8 cellular contexts compared by ENCODE assay signal in genomic region chr6:149749594-149750135, GRCh38. TPM values are rescaled to one million over a fixed set of nuclear protein-coding genes. Genes with fewer than 3 reads are reported as not detected.
A peak's percentile ranks its signal among the peaks of the same experiment; 100 is the strongest.
DNase-seq lines count a peak whose midpoint lies in the region; ATAC-seq, FAIRE-seq and TF ChIP-seq lines count a peak whose summit lies in the region.

TSS of gene PCMT1 (plus strand) at chr6:149749741. CDS start at chr6:149749902, 161 bp downstream.

- H3K27me3 Mint-ChIP-seq in activated T-helper 1 cell treated with anti-CD3 and anti-CD28 coated beads, Interleukin-12 subunit alpha, Interleukin-12 subunit beta, Interleukin-2, Interleukin-4 antibody, amounts not matched to agents 30 ng/mL and 10 ng/mL and 1 ng/mL, durations not matched to agents 14 hours and 24 hours and 36 hours (ENCODE audit: insufficient read depth): no peaks in the 10 kb centered on the region
- H3K27me3 Mint-ChIP-seq in naive thymus-derived CD4-positive, alpha-beta T cell: no peaks in the 10 kb centered on the region
- H3K27me3 Mint-ChIP-seq in stimulated activated naive B cell treated with anti-CD40 and anti-IgM and Interleukin-4, amounts not matched to agents 10 μg/mL and 1 μg/mL and 100 μg/mL, for 72 hours: no peaks in the 10 kb centered on the region

- H3K9me3 Mint-ChIP-seq in activated T-helper 1 cell treated with anti-CD3 and anti-CD28 coated beads, Interleukin-12 subunit alpha, Interleukin-12 subunit beta, Interleukin-2, Interleukin-4 antibody, amounts not matched to agents 30 ng/mL and 10 ng/mL and 1 ng/mL, durations not matched to agents 14 hours and 24 hours and 36 hours: no peaks in the 10 kb centered on the region
- peaks cover 0 to 4% (median 0%) of the 10 kb centered on the region in 11 donors for H3K9me3 Mint-ChIP-seq in naive thymus-derived CD4-positive, alpha-beta T cell
- H3K9me3 Mint-ChIP-seq in stimulated activated naive B cell treated with anti-CD40 and anti-IgM and Interleukin-4, amounts not matched to agents 10 μg/mL and 1 μg/mL and 100 μg/mL, for 72 hours: no peaks in the 10 kb centered on the region

- peaks cover 22% of the 10 kb centered on the region for H4K20me1 ChIP-seq in DND-41 (ENCODE audit: insufficient read depth, low read length)
- H4K20me1 ChIP-seq in KMS-11 (ENCODE audit: insufficient read depth): peaks cover 5% of the 10 kb centered on the region; the same call in 1 of the 2 replicates

- H3K9ac ChIP-seq in DND-41 (ENCODE audit: low read depth, low read length) (peak within 1 kb of the TSS; percentile 96), KMS-11 (peak within 1 kb of the TSS; percentile 63)

- peak within 1 kb of the TSS; percentile 90 for H2AFZ ChIP-seq in DND-41 (ENCODE audit: low read depth, low read length)
- H2AFZ ChIP-seq in KMS-11 (ENCODE audit: low read depth): peak within 1 kb of the TSS; percentile 91

- peak within 1 kb of the TSS; percentile 86 for H3K4me2 ChIP-seq in DND-41 (ENCODE audit: insufficient read depth, low read length)
- H3K4me2 ChIP-seq in KMS-11: peak within 1 kb of the TSS; percentile 82

- peak; percentile 75 for ATAC-seq in DND-41 (ENCODE audit: insufficient read depth, low read depth)
- ATAC-seq in GM21786 (IDR thresholded peaks at IDR 0.05; ENCODE audit: unreplicated experiment): peak; percentile 83
- ATAC-seq in naive thymus-derived CD4-positive, alpha-beta T cell: peak; percentile 94
- peak; percentile 87 to 90 for ATAC-seq in stimulated activated naive B cell treated with anti-CD40 and anti-IgM and Interleukin-4, amounts not matched to agents 10 μg/mL and 1 μg/mL and 100 μg/mL, for 72 hours (replicated peaks)

- H3K4me3 ChIP-seq in DND-41 (ENCODE audit: low read depth in 1 of 2, low read length in 2 of 2) (peak within 1 kb of the TSS; percentile 83 to 98), KMS-11 (IDR thresholded peaks at IDR 0.05; ENCODE audit: insufficient read depth, low read depth, low read length) (no peak within 1 kb of the TSS)
- H3K4me3 ChIP-seq in naive thymus-derived CD4-positive, alpha-beta T cell (ENCODE audit: low read length): peak within 1 kb of the TSS; percentile 94

- H3K4me3 Mint-ChIP-seq in activated T-helper 1 cell treated with anti-CD3 and anti-CD28 coated beads, Interleukin-12 subunit alpha, Interleukin-12 subunit beta, Interleukin-2, Interleukin-4 antibody, amounts not matched to agents 30 ng/mL and 10 ng/mL and 1 ng/mL, durations not matched to agents 14 hours and 24 hours and 36 hours: peak within 1 kb of the TSS; percentile 87
- peak within 1 kb of the TSS; percentile 74 to 93 (median 86) for H3K4me3 Mint-ChIP-seq in naive thymus-derived CD4-positive, alpha-beta T cell
- peak within 1 kb of the TSS; percentile 89 to 92 for H3K4me3 Mint-ChIP-seq in stimulated activated naive B cell treated with anti-CD40 and anti-IgM and Interleukin-4, amounts not matched to agents 10 μg/mL and 1 μg/mL and 100 μg/mL, for 72 hours

- TF ChIP-seq CTCF in DND-41 (IDR thresholded peaks at IDR 0.05; ENCODE audit: borderline replicate concordance, extremely low read depth, low read length, poor library complexity, severe bottlenecking) (no peak), KMS-11 (conservative IDR thresholded peaks at IDR 0.05; ENCODE audit: low read depth, low read length) (no peak)

- H3K27ac Mint-ChIP-seq in activated T-helper 1 cell treated with anti-CD3 and anti-CD28 coated beads, Interleukin-12 subunit alpha, Interleukin-12 subunit beta, Interleukin-2, Interleukin-4 antibody, amounts not matched to agents 30 ng/mL and 10 ng/mL and 1 ng/mL, durations not matched to agents 14 hours and 24 hours and 36 hours: peak within 1 kb of the TSS; percentile 87
- H3K27ac Mint-ChIP-seq in naive thymus-derived CD4-positive, alpha-beta T cell: peak within 1 kb of the TSS; percentile 55 to 90 (median 81)
- peak within 1 kb of the TSS; percentile 93 for H3K27ac Mint-ChIP-seq in stimulated activated naive B cell treated with anti-CD40 and anti-IgM and Interleukin-4, amounts not matched to agents 10 μg/mL and 1 μg/mL and 100 μg/mL, for 72 hours

- POLR2A ChIA-PET in naive thymus-derived CD4-positive, alpha-beta T cell (lab: Charles Lee): interaction anchor here (0.6 to 7.5 kb wide), 5 partner anchors 15 to 266 kb away, joined by 3 to 67 read pairs (median 3); partner anchors contain the start of genes LATS1 and PPIL4

- H3K36me3 ChIP-seq in DND-41 (ENCODE audit: insufficient read depth, low read length): peaks cover 8% of the 10 kb centered on the region
- H3K36me3 ChIP-seq in KMS-11 (ENCODE audit: insufficient read depth): no peaks in the 10 kb centered on the region
- H3K36me3 ChIP-seq in naive thymus-derived CD4-positive, alpha-beta T cell (ENCODE audit: control insufficient read depth in 2 of 3, insufficient read depth in 3 of 3, low read length in 3 of 3): peaks cover 0 to 4% (median 0%) of the 10 kb centered on the region in 3 experiments

- H3K27ac ChIP-seq in DND-41 (ENCODE audit: low read length) (peak within 1 kb of the TSS; percentile 91), KMS-11 (peak within 1 kb of the TSS; percentile 50)
- H3K27ac ChIP-seq in naive thymus-derived CD4-positive, alpha-beta T cell (ENCODE audit: low read depth, low read length): peak within 1 kb of the TSS; percentile 88

- H3K4me1 ChIP-seq in DND-41 (ENCODE audit: insufficient read depth, low read length) (peaks cover 57% of the 10 kb centered on the region), KMS-11 (ENCODE audit: low read depth, poor library complexity, severe bottlenecking) (peaks cover 29% of the 10 kb centered on the region)
- peaks cover 22 to 26% of the 10 kb centered on the region in 2 donors for H3K4me1 ChIP-seq in naive thymus-derived CD4-positive, alpha-beta T cell (ENCODE audit: control insufficient read depth in 2 of 2, insufficient read depth in 2 of 2, low read length in 2 of 2)

- FAIRE-seq in RCC 7860 (lab: Jason Lieb, UNC): no peak

- CTCF ChIA-PET in naive thymus-derived CD4-positive, alpha-beta T cell (lab: Charles Lee): no interaction called here

- peaks cover 73% of the 10 kb centered on the region for H3K79me2 ChIP-seq in DND-41 (ENCODE audit: insufficient read depth, low read length)
- peaks cover 64% of the 10 kb centered on the region for H3K79me2 ChIP-seq in KMS-11 (ENCODE audit: insufficient read depth, low read depth)

- intact Hi-C loops in activated T-helper 1 cell treated with anti-CD3 and anti-CD28 coated beads, Interleukin-12 subunit alpha, Interleukin-12 subunit beta, Interleukin-2, Interleukin-4 antibody, amounts not matched to agents 30 ng/mL and 10 ng/mL and 1 ng/mL, durations not matched to agents 14 hours and 24 hours and 36 hours (cut with micrococcal nuclease): loop anchor here (1.0 to 5.0 kb wide), 5 partner anchors 101 to 1703 kb away; partner anchors contain the start of genes GINM1, KATNA1, PPIL4 and RMND1
- intact Hi-C loops in naive thymus-derived CD4-positive, alpha-beta T cell (cut with micrococcal nuclease): loop anchor here (1.0 to 5.0 kb wide), 7 partner anchors 183 to 1703 kb away; partner anchors contain the start of genes GINM1 (in 1 of the 2), MTHFD1L (in 1 of the 2), PPIL4 (in 1 of the 2) and RMND1 (in 1 of the 2)

- DNase-seq in DND-41: peak; percentile 90
- peak; percentile 81 for DNase-seq in RCC 7860 (ENCODE audit: low spot score)
- peak; percentile 93 for DNase-seq in activated T-helper 1 cell treated with anti-CD3 and anti-CD28 coated beads, Interleukin-12 subunit alpha, Interleukin-12 subunit beta, Interleukin-2, Interleukin-4 antibody, amounts not matched to agents 30 ng/mL and 10 ng/mL and 1 ng/mL, durations not matched to agents 14 hours and 24 hours and 36 hours (ENCODE audit: low spot score)
- DNase-seq in fibroblast of gingiva (ENCODE audit: low read depth): peak; percentile 94
- DNase-seq in naive thymus-derived CD4-positive, alpha-beta T cell: peak; percentile 84 to 98 (median 92)
- peak; percentile 94 for DNase-seq in stimulated activated naive B cell treated with anti-CD40 and anti-IgM and Interleukin-4, amounts not matched to agents 10 μg/mL and 1 μg/mL and 100 μg/mL, for 72 hours

- H3K27me3 ChIP-seq in DND-41 (ENCODE audit: insufficient read depth, low read length, poor library complexity) (no peaks in the 10 kb centered on the region), KMS-11 (ENCODE audit: insufficient read depth, low read depth) (no peaks in the 10 kb centered on the region)
- no peaks in the 10 kb centered on the region for H3K27me3 ChIP-seq in naive thymus-derived CD4-positive, alpha-beta T cell (ENCODE audit: control insufficient read depth in 2 of 2, insufficient read depth in 2 of 2, low read length in 2 of 2)

- no peaks in the 10 kb centered on the region for H3K9me3 ChIP-seq in DND-41 (ENCODE audit: insufficient read depth, low read length, severe bottlenecking)
- H3K9me3 ChIP-seq in naive thymus-derived CD4-positive, alpha-beta T cell (ENCODE audit: control insufficient read depth in 2 of 3, low read length in 3 of 3): no peaks in the 10 kb centered on the region

- H3K4me1 Mint-ChIP-seq in activated T-helper 1 cell treated with anti-CD3 and anti-CD28 coated beads, Interleukin-12 subunit alpha, Interleukin-12 subunit beta, Interleukin-2, Interleukin-4 antibody, amounts not matched to agents 30 ng/mL and 10 ng/mL and 1 ng/mL, durations not matched to agents 14 hours and 24 hours and 36 hours (ENCODE audit: low read depth): peaks cover 31% of the 10 kb centered on the region
- H3K4me1 Mint-ChIP-seq in naive thymus-derived CD4-positive, alpha-beta T cell: peaks cover 20 to 52% (median 43%) of the 10 kb centered on the region in 7 donors
- H3K4me1 Mint-ChIP-seq in stimulated activated naive B cell treated with anti-CD40 and anti-IgM and Interleukin-4, amounts not matched to agents 10 μg/mL and 1 μg/mL and 100 μg/mL, for 72 hours: peaks cover 6 to 36% of the 10 kb centered on the region in 2 donors

- H3K36me3 Mint-ChIP-seq in activated T-helper 1 cell treated with anti-CD3 and anti-CD28 coated beads, Interleukin-12 subunit alpha, Interleukin-12 subunit beta, Interleukin-2, Interleukin-4 antibody, amounts not matched to agents 30 ng/mL and 10 ng/mL and 1 ng/mL, durations not matched to agents 14 hours and 24 hours and 36 hours (ENCODE audit: low read depth): peaks cover 3% of the 10 kb centered on the region
- peaks cover 0 to 7% (median 0%) of the 10 kb centered on the region in 5 donors for H3K36me3 Mint-ChIP-seq in naive thymus-derived CD4-positive, alpha-beta T cell
- peaks cover 3 to 4% of the 10 kb centered on the region in 2 donors for H3K36me3 Mint-ChIP-seq in stimulated activated naive B cell treated with anti-CD40 and anti-IgM and Interleukin-4, amounts not matched to agents 10 μg/mL and 1 μg/mL and 100 μg/mL, for 72 hours

RNA-seq across cellular contexts. Expression of gene PCMT1, which starts in this region (rescaled TPM):
- 88.8 and 92.3 TPM in 2 replicates for total RNA-seq in activated T-helper 1 cell treated with anti-CD3 and anti-CD28 coated beads, Interleukin-12 subunit alpha, Interleukin-12 subunit beta, Interleukin-2, Interleukin-4 antibody, amounts not matched to agents 30 ng/mL and 10 ng/mL and 1 ng/mL, durations not matched to agents 14 hours and 24 hours and 36 hours
- total RNA-seq in naive thymus-derived CD4-positive, alpha-beta T cell: 10 to 100 TPM; 26.6 to 84.9 (median 47.1) TPM
- polyA plus RNA-seq in naive thymus-derived CD4-positive, alpha-beta T cell: 100 to 1,000 TPM; 132 to 135 TPM
